ENCODE assay signal across 25 cellular contexts in genomic region chr2:198117397-198118041, GRCh38.
"Had no signal": no experiment of that assay in that cellular context is flagged by ENCODE, and none has a peak within 500 bp of the region (broad histone marks: within the 10 kb centered on the region; RNA-seq: fewer than 3 reads in every experiment).

No MANE protein-coding gene starts in this region.

- H3K4me3 ChIP-seq: hepatocyte, pancreas, psoas muscle, right atrium auricular region, spleen, thoracic aorta had no signal

- DNase-seq: activated CD4-positive, alpha-beta memory T cell treated with anti-CD3 and anti-CD28 coated beads for 36 hours; activated CD4-positive, alpha-beta T cell treated with anti-CD3 and anti-CD28 coated beads for 4 hours; activated CD4-positive, CD25-positive, alpha-beta regulatory T cell; activated effector memory CD4-positive, alpha-beta T cell treated with Interleukin-2 at 50 U/mL for 16 hours; activated naive CD4-positive, alpha-beta T cell treated with anti-CD3 and anti-CD28 coated beads, Interleukin-2, amount 10 ng/mL, durations not matched to agents 7 days and 5 days; activated T-cell treated with anti-CD3 and anti-CD28 coated beads, Interleukin-2, amount 50 U/mL, for 72 hours; aorta; brain microvascular endothelial cell; caudate nucleus; effector CD4-positive, alpha-beta T cell; foreskin melanocyte; glutamatergic neuron; kidney glomerular epithelial cell; left ventricle myocardium superior; mammary epithelial cell; pancreas; psoas muscle; spleen; stimulated activated CD4-positive, alpha-beta T cell treated with anti-CD3 and anti-CD28 coated beads, Interleukin-4, amount 100 ng/mL, for 1 hour; stimulated activated naive CD4-positive, alpha-beta T cell treated with Interleukin-2 at 50 U/mL for 16 hours; T-cell had no signal

- H3K27ac ChIP-seq: brain microvascular endothelial cell, hepatocyte, pancreas, psoas muscle, spleen had no signal

- H3K4me1 ChIP-seq: pancreas had no signal

- H3K9me3 ChIP-seq: pancreas, right atrium auricular region, spleen, thoracic aorta had no signal

- H3K36me3 ChIP-seq: brain microvascular endothelial cell, pancreas, right atrium auricular region, spleen, thoracic aorta had no signal

- ATAC-seq: activated T-cell treated with anti-CD3 and anti-CD28 coated beads, Interleukin-2, amount 50 U/mL, for 72 hours; natural killer cell treated with Interleukin-12 subunit alpha and Interleukin-12 subunit beta and Interleukin-15 and Interleukin-18, amount 100 ng/mL, for 72 hours; pancreas; psoas muscle; T-cell had no signal

- H3K27me3 ChIP-seq: brain microvascular endothelial cell, hepatocyte, pancreas, right atrium auricular region, spleen had no signal
